25 cellular contexts compared by ENCODE assay signal in the genomic region with DNA sequence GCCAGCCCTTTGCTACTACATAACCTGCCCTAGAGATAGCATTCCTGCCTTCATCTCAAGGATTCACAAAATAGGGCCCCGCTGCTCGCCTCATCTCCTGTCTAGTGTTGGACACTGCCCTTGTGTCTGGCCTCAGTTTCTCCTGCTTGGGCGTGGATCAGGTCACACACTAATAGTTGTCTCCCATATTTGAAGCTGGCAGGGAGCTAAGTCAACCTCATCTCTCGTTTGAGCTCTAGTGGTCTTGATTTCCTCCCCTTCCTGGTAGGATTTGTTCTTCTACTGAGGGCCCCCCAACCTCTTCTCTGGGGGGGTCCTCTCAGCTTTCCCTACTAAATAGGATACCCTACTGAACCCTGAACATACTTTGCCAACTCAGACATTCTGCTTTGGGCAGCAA. TPM values are rescaled to one million over a fixed set of nuclear protein-coding genes. Genes with fewer than 3 reads are reported as not detected.
"Had no signal": no experiment of that assay in that cellular context is flagged by ENCODE, and none has a peak within 500 bp of the region (broad histone marks: within the 10 kb centered on the region; RNA-seq: fewer than 3 reads in every experiment).

No MANE protein-coding gene starts in this region.

- DNase-seq: activated B cell treated with CpG ODN at 0.5 μM for 24 hours; activated CD4-positive, alpha-beta memory T cell treated with anti-CD3 and anti-CD28 coated beads for 36 hours; activated CD4-positive, alpha-beta T cell treated with anti-CD3 and anti-CD28 coated beads for 1 hour; activated CD4-positive, alpha-beta T cell treated with anti-CD3 and anti-CD28 coated beads, Interleukin-2, amount 10 ng/mL, durations not matched to agents 24 days and 14 days; activated CD8-positive, alpha-beta memory T cell treated with anti-CD3 and anti-CD28 coated beads for 24 hours; activated gamma-delta T cell treated with Interleukin-2 at 50 U/mL for 16 hours; activated naive CD4-positive, alpha-beta T cell treated with anti-CD3 and anti-CD28 coated beads, Interleukin-2, amount 10 ng/mL, durations not matched to agents 7 days and 5 days; activated naive CD8-positive, alpha-beta T cell treated with anti-CD3 and anti-CD28 coated beads for 36 hours; activated T-cell treated with anti-CD3 and anti-CD28 coated beads, Interleukin-2, amount 50 U/mL, for 4 hours; brain microvascular endothelial cell; KG1; NCI-H1092; NCI-H1417; NCI-H1930; NCI-H2107; NCI-H345; NCI-H510A treated with DMSO at 0.1 percent for 48 hours; PC-3; SIG-M5; T-helper 2 cell; T1000 had no signal

- H3K27me3 ChIP-seq: brain microvascular endothelial cell had no signal

- ATAC-seq: activated T-cell treated with anti-CD3 and anti-CD28 coated beads, Interleukin-2, amount 50 U/mL, for 4 hours; PC-3; T-cell had no signal

- H3K4me3 ChIP-seq: SK-N-MC had no signal

- H3K27ac ChIP-seq: brain microvascular endothelial cell, SK-N-MC had no signal

- H3K36me3 ChIP-seq: brain microvascular endothelial cell had no signal

RNA-seq across cellular contexts. Expression of a gene that starts 42.2 kb away (rescaled TPM):
- total RNA-seq: activated B cell treated with CpG ODN at 0.5 μM for 24 hours; activated CD4-positive, alpha-beta memory T cell treated with anti-CD3 and anti-CD28 coated beads for 36 hours; activated CD4-positive, alpha-beta T cell treated with anti-CD3 and anti-CD28 coated beads, Interleukin-2, amount 10 ng/mL, durations not matched to agents 24 days and 14 days; activated naive CD8-positive, alpha-beta T cell treated with anti-CD3 and anti-CD28 coated beads for 36 hours; activated T-cell treated with anti-CD3 and anti-CD28 coated beads, Interleukin-2, amount 50 U/mL, for 4 hours; M059J; PC-3; T-cell had no signal
- polyA plus RNA-seq: IgD-negative memory B cell had no signal
